In genomic region chr7:126483972-126484371, GRCh38 we compare ENCODE assay signal across 26 cellular contexts.
DNase-seq lines count a peak whose midpoint lies in the region; FAIRE-seq and TF ChIP-seq lines count a peak whose summit lies in the region.
"Had no signal": no experiment of that assay in that cellular context is flagged by ENCODE, and none has a peak within 500 bp of the region (broad histone marks: within the 10 kb centered on the region; RNA-seq: fewer than 3 reads in every experiment).

No MANE protein-coding gene starts in this region.

- peak overlapping the region; percentile 76 for H3K27ac Mint-ChIP-seq in glutamatergic neuron (ENCODE audit: unreplicated experiment)
- H3K27ac Mint-ChIP-seq: activated CD4-positive, alpha-beta T cell treated with anti-CD3 and anti-CD28 coated beads for 36 hours; immature natural killer cell; natural killer cell treated with Interleukin-12 subunit alpha and Interleukin-12 subunit beta and Interleukin-15 and Interleukin-18, amount 100 ng/mL, for 72 hours had no signal

- peaks cover 3% of the 10 kb centered on the region for H3K9me3 Mint-ChIP-seq in glutamatergic neuron (ENCODE audit: unreplicated experiment)

- H3K27me3 ChIP-seq in small intestine (ENCODE audit: control insufficient read depth in 2 of 2, insufficient read depth in 2 of 2, low read length in 2 of 2), result no peaks in the 10 kb centered on the region
- H3K27me3 ChIP-seq: esophagus squamous epithelium had no signal

- no peaks in the 10 kb centered on the region for H3K9me3 ChIP-seq in small intestine (ENCODE audit: control insufficient read depth, low read depth)
- H3K9me3 ChIP-seq: esophagus squamous epithelium had no signal

- DNase-seq in DMS53 (lab: John Stamatoyannopoulos, UW) (peak; percentile 94), NCI-H1417 (lab: John Stamatoyannopoulos, UW) (peak; percentile 29 to 99 (median 85)), NCI-H524 (lab: John Stamatoyannopoulos, UW) (peak; percentile 85 to 96), glutamatergic neuron (peak; percentile 26), retina (no peak), small intestine (no peak), dedifferentiated amniotic fluid mesenchymal stem cell (ENCODE audit: extremely low spot score) (no peak)
- DNase-seq: activated CD4-positive, alpha-beta T cell treated with anti-CD3 and anti-CD28 coated beads for 36 hours; activated effector memory CD4-positive, alpha-beta T cell treated with anti-CD3 and anti-CD28 coated beads, Interleukin-2, amount 50 U/mL, for 16 hours; AML-193; amniotic stem cell; caudate nucleus; effector CD4-positive, alpha-beta T cell; esophagus squamous epithelium; H7; head of caudate nucleus; immature natural killer cell; Karpas-422; NCI-H226; PC-3; posterior cingulate gyrus; stimulated activated CD4-positive, alpha-beta T cell treated with anti-CD3 and anti-CD28 coated beads, Interleukin-4, amount 100 ng/mL, for 4 hours; stimulated activated CD8-positive, alpha-beta memory T cell treated with anti-CD3 and anti-CD28 coated beads, Interleukin-4, amount 100 ng/mL, for 48 hours had no signal

- no peaks in the 10 kb centered on the region for H3K27me3 Mint-ChIP-seq in glutamatergic neuron (ENCODE audit: unreplicated experiment)
- H3K27me3 Mint-ChIP-seq: activated CD4-positive, alpha-beta T cell treated with anti-CD3 and anti-CD28 coated beads for 36 hours; natural killer cell treated with Interleukin-12 subunit alpha and Interleukin-12 subunit beta and Interleukin-15 and Interleukin-18, amount 100 ng/mL, for 72 hours had no signal

- peaks cover 9% of the 10 kb centered on the region for H3K4me1 Mint-ChIP-seq in glutamatergic neuron (ENCODE audit: low read depth, unreplicated experiment)
- H3K4me1 Mint-ChIP-seq: activated CD4-positive, alpha-beta T cell treated with anti-CD3 and anti-CD28 coated beads for 36 hours; immature natural killer cell had no signal

- no peaks in the 10 kb centered on the region for H3K4me1 ChIP-seq in small intestine (ENCODE audit: control insufficient read depth in 2 of 2, insufficient read depth in 1 of 2, low read depth in 1 of 2, low read length in 1 of 2)
- H3K4me1 ChIP-seq: esophagus squamous epithelium had no signal

- H3K4me3 ChIP-seq in small intestine (ENCODE audit: low read depth in 1 of 2, low read length in 2 of 2), result no peak overlapping the region
- H3K4me3 ChIP-seq: esophagus squamous epithelium, skin epidermis had no signal

- no peaks in the 10 kb centered on the region for H3K36me3 ChIP-seq in small intestine (ENCODE audit: control insufficient read depth in 2 of 2, insufficient read depth in 2 of 2, low read length in 2 of 2)
- H3K36me3 ChIP-seq: esophagus squamous epithelium had no signal

- H3K36me3 Mint-ChIP-seq in glutamatergic neuron (ENCODE audit: unreplicated experiment), result peaks cover 5% of the 10 kb centered on the region
- H3K36me3 Mint-ChIP-seq: immature natural killer cell; natural killer cell treated with Interleukin-12 subunit alpha and Interleukin-12 subunit beta and Interleukin-15 and Interleukin-18, amount 100 ng/mL, for 72 hours had no signal

- H3K4me3 Mint-ChIP-seq in glutamatergic neuron (ENCODE audit: unreplicated experiment), result no peak overlapping the region
- H3K4me3 Mint-ChIP-seq: activated CD4-positive, alpha-beta T cell treated with anti-CD3 and anti-CD28 coated beads for 36 hours; immature natural killer cell; natural killer cell treated with Interleukin-12 subunit alpha and Interleukin-12 subunit beta and Interleukin-15 and Interleukin-18, amount 100 ng/mL, for 72 hours had no signal

- no peak for TF ChIP-seq CTCF in glutamatergic neuron (IDR thresholded peaks at IDR 0.05; ENCODE audit: partially characterized antibody, unreplicated experiment)

- no peak overlapping the region for H3K27ac ChIP-seq in small intestine (ENCODE audit: low read depth in 1 of 2, low read length in 1 of 2)
- H3K27ac ChIP-seq: esophagus squamous epithelium, skin epidermis had no signal

- WGBS in small intestine, 3 donors, result 55 to 86% (median 75%) methylated on average over 3 of the region's 3 CpGs

- FAIRE-seq in small intestine (lab: Jason Lieb, UNC), result no peak
- FAIRE-seq: D721Med had no signal

Comparison
In these comparisons a context has a peak if more than half of its experiments do, and no peak if none do; other contexts are left out.
1. DNase-seq: peak in DMS53 (single experiment), NCI-H1417 (3 of 3), NCI-H524 (2 of 2) and glutamatergic neuron (single experiment); none in retina (single experiment), small intestine (single experiment) and dedifferentiated amniotic fluid mesenchymal stem cell (single experiment).